23 cellular contexts compared by ENCODE assay signal in the genomic region with DNA sequence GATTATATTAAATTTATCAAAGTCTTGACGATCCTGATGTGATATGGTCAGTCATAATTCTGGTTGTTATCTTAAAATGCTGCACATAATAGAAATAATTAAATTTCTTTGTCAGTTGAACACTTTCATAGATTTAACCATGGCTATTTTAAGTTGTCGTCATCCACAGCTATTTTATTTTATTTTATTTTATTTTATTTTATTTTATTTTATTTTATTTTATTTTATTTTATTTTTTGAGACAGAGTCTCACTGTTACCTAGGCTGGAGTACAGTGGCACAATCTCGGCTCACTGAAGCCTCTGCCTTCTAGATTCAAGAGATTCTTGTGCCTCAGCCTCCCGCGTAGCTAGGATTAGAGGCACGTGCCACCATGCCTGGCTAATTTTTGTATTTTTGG.
"Had no signal": no experiment of that assay in that cellular context is flagged by ENCODE, and none has a peak within 500 bp of the region (broad histone marks: within the 10 kb centered on the region; RNA-seq: fewer than 3 reads in every experiment).

No MANE protein-coding gene starts in this region.

- H3K4me1 ChIP-seq: Peyer's patch had no signal

- H3K9me2 ChIP-seq: SK-N-SH had no signal

- H3K27me3 ChIP-seq: MG63, Peyer's patch had no signal

- DNase-seq: KBM-7, MG63, NCI-H1092, NCI-H1105 treated with DMSO at 0.1 percent for 48 hours, NCI-H1417 treated with DMSO at 0.1 percent for 48 hours, NCI-H146, NCI-H1694 treated with DMSO at 0.1 percent for 48 hours, NCI-H1930, NCI-H2081, NCI-H2107, NCI-H2227 treated with DMSO at 0.1 percent for 48 hours, NCI-H446, NCI-H510A, NCI-H524 treated with DMSO at 0.1 percent for 48 hours, NCI-H69, NCI-H774, OCI-M1, PC-9, SHP77, SK-N-SH, T-helper 1 cell had no signal

- H3K4me3 ChIP-seq: MG63, PC-9, Peyer's patch had no signal

- H3K36me3 ChIP-seq: MG63, Peyer's patch had no signal

- H2AFZ ChIP-seq: PC-9 had no signal

- H3K9ac ChIP-seq: SK-N-SH had no signal

- H3K4me2 ChIP-seq: PC-9, SK-N-SH had no signal

- H3K9me3 ChIP-seq: MG63, Peyer's patch, SK-N-SH had no signal

- H3K27ac ChIP-seq: PC-9, Peyer's patch, RWPE1 had no signal
